Comparison of ENCODE assay signal across 15 cellular contexts in the genomic region with DNA sequence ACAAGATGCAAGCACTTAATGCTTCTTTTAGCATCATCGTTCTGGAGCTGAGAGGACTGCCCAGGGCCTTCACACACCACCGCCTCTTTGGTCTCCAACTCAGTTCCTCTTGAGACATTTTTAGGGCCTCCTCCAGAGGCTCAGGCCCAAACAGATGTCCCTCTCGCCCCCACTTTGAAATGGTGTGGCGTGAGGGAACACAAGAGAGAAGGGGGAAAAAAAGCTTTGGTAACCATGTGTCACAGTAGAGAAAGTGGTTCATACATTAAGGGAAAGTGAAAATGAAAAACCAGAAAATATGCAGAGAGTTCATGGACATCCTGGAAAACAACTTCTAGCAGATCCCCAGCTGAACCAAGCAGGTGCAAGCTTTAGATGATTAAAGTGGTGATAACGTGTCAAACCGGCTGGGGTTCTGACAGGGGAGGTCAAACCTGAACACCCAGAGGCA. TPM values are rescaled to one million over a fixed set of nuclear protein-coding genes. Genes with fewer than 3 reads are reported as not detected.
DNase-seq lines count a peak whose midpoint lies in the region; ATAC-seq and TF ChIP-seq lines count a peak whose summit lies in the region.
"Had no signal": no experiment of that assay in that cellular context is flagged by ENCODE, and none has a peak within 500 bp of the region (broad histone marks: within the 10 kb centered on the region; RNA-seq: fewer than 3 reads in every experiment).

No MANE protein-coding gene starts in this region.

- peak; percentile 64 to 75 for ATAC-seq in activated naive CD4-positive, alpha-beta T cell treated with anti-CD3 and anti-CD28 coated beads, Interleukin-2, amount 50 U/mL, for 72 hours
- no peak for ATAC-seq in activated naive CD8-positive, alpha-beta T cell treated with anti-CD3 and anti-CD28 coated beads, Interleukin-2, amount 10 ng/mL, durations not matched to agents 7 days and 5 days (ENCODE audit: low read depth)
- peak; percentile 82 to 83 for ATAC-seq in stimulated activated naive B cell treated with anti-CD40 and anti-IgM and Interleukin-4, amounts not matched to agents 10 μg/mL and 1 μg/mL and 100 μg/mL, for 72 hours (replicated peaks)
- ATAC-seq: Panc1 had no signal

- CTCF ChIA-PET in SK-N-SH (lab: Yijun Ruan, JAX) = no interaction called here

- H3F3A ChIP-seq in SK-N-SH (replicated peaks; ENCODE audit: insufficient read depth) = no peaks in the 10 kb centered on the region

- H3K36me3 Mint-ChIP-seq in T-helper 2 cell treated with Interferon-gamma antibody and Interleukin-4, amounts not matched to agents 5 μg/mL and 100 μg/mL, for 36 hours (ENCODE audit: low read depth) = no peaks in the 10 kb centered on the region
- H3K36me3 Mint-ChIP-seq in activated naive CD4-positive, alpha-beta T cell treated with anti-CD3 and anti-CD28 coated beads, Interleukin-2, amount 50 U/mL, for 72 hours = peaks cover 0 to 12% of the 10 kb centered on the region in 2 donors
- peaks cover 11% of the 10 kb centered on the region for H3K36me3 Mint-ChIP-seq in activated naive CD8-positive, alpha-beta T cell treated with anti-CD3 and anti-CD28 coated beads, Interleukin-2, amount 10 ng/mL, durations not matched to agents 7 days and 5 days
- no peaks in the 10 kb centered on the region for H3K36me3 Mint-ChIP-seq in stimulated activated naive B cell treated with anti-CD40 and anti-IgM and Interleukin-4, amounts not matched to agents 10 μg/mL and 1 μg/mL and 100 μg/mL, for 72 hours

- no peak for TF ChIP-seq CTCF in SK-N-SH (IDR thresholded peaks at IDR 0.05)

- no peak for TF ChIP-seq RAD21 in SK-N-SH (IDR thresholded peaks at IDR 0.05; ENCODE audit: low read length)

- H3K9me2 ChIP-seq in SK-N-SH = no peaks in the 10 kb centered on the region

- no peak for TF ChIP-seq EP300 in SK-N-SH (IDR thresholded peaks at IDR 0.05; ENCODE audit: borderline replicate concordance in 1 of 2, low read depth in 1 of 2, low read length in 1 of 2)

- H3K27me3 ChIP-seq in SK-N-SH (ENCODE audit: insufficient read depth) = no peaks in the 10 kb centered on the region

- H4K20me1 ChIP-seq in SK-N-SH (ENCODE audit: insufficient read depth) = no peaks in the 10 kb centered on the region

- DNase-seq in T-helper 2 cell treated with Interferon-gamma antibody and Interleukin-4, amounts not matched to agents 5 μg/mL and 100 μg/mL, for 36 hours (ENCODE audit: low spot score) = no peak
- DNase-seq in T-helper 2 cell = no peak
- DNase-seq in activated naive CD4-positive, alpha-beta T cell treated with anti-CD3 and anti-CD28 coated beads, Interleukin-2, amount 50 U/mL, for 72 hours (ENCODE audit: low spot score in 2 of 2) = no peak
- DNase-seq in activated naive CD4-positive, alpha-beta T cell treated with anti-CD3 and anti-CD28 coated beads, Interleukin-2, amount 50 U/mL, for 16 hours = no peak
- no peak for DNase-seq in activated naive CD8-positive, alpha-beta T cell treated with anti-CD3 and anti-CD28 coated beads, Interleukin-2, amount 10 ng/mL, durations not matched to agents 7 days and 5 days
- peak; percentile 10 for DNase-seq in stimulated activated naive B cell treated with anti-CD40 and anti-IgM and Interleukin-4, amounts not matched to agents 10 μg/mL and 1 μg/mL and 100 μg/mL, for 72 hours
- no peak for DNase-seq in stimulated activated CD8-positive, alpha-beta memory T cell treated with anti-CD3 and anti-CD28 coated beads, Interleukin-4, amount 100 ng/mL, for 48 hours
- DNase-seq in SK-N-SH = no peak
- DNase-seq: KBM-7, NCI-H1105, NCI-H1694 treated with DMSO at 0.1 percent for 48 hours, NCI-H69 had no signal

- no peak overlapping the region for H3K27ac ChIP-seq in SK-N-SH (ENCODE audit: low read depth in 2 of 2, low read length in 1 of 2)
- H3K27ac ChIP-seq: 22Rv1, HL-60 had no signal

- H3K4me3 ChIP-seq in SK-N-SH (ENCODE audit: low read depth in 2 of 2, low read length in 1 of 2) = no peak overlapping the region

- 68% methylated on average over 6 of the region's 6 CpGs for WGBS in SK-N-SH (ENCODE audit: low lambda C conversion rate)

- no peak overlapping the region for H3K9ac ChIP-seq in SK-N-SH

- H3K27me3 Mint-ChIP-seq in T-helper 2 cell treated with Interferon-gamma antibody and Interleukin-4, amounts not matched to agents 5 μg/mL and 100 μg/mL, for 36 hours (ENCODE audit: low read depth) = no peaks in the 10 kb centered on the region
- H3K27me3 Mint-ChIP-seq in activated naive CD8-positive, alpha-beta T cell treated with anti-CD3 and anti-CD28 coated beads, Interleukin-2, amount 10 ng/mL, durations not matched to agents 7 days and 5 days = no peaks in the 10 kb centered on the region
- H3K27me3 Mint-ChIP-seq in stimulated activated naive B cell treated with anti-CD40 and anti-IgM and Interleukin-4, amounts not matched to agents 10 μg/mL and 1 μg/mL and 100 μg/mL, for 72 hours = peaks cover 0 to 4% of the 10 kb centered on the region in 2 donors

- no peaks in the 10 kb centered on the region for H3K9me3 ChIP-seq in SK-N-SH

- H3K9me3 Mint-ChIP-seq in T-helper 2 cell treated with Interferon-gamma antibody and Interleukin-4, amounts not matched to agents 5 μg/mL and 100 μg/mL, for 36 hours = peaks cover 7% of the 10 kb centered on the region
- H3K9me3 Mint-ChIP-seq in activated naive CD4-positive, alpha-beta T cell treated with anti-CD3 and anti-CD28 coated beads, Interleukin-2, amount 50 U/mL, for 72 hours = peaks cover 0 to 4% of the 10 kb centered on the region in 2 donors
- H3K9me3 Mint-ChIP-seq in activated naive CD8-positive, alpha-beta T cell treated with anti-CD3 and anti-CD28 coated beads, Interleukin-2, amount 10 ng/mL, durations not matched to agents 7 days and 5 days = peaks cover 2% of the 10 kb centered on the region
- no peaks in the 10 kb centered on the region for H3K9me3 Mint-ChIP-seq in stimulated activated naive B cell treated with anti-CD40 and anti-IgM and Interleukin-4, amounts not matched to agents 10 μg/mL and 1 μg/mL and 100 μg/mL, for 72 hours

- H3K4me1 Mint-ChIP-seq in T-helper 2 cell treated with Interferon-gamma antibody and Interleukin-4, amounts not matched to agents 5 μg/mL and 100 μg/mL, for 36 hours (ENCODE audit: low read depth) = peaks cover 5% of the 10 kb centered on the region
- peaks cover 10% of the 10 kb centered on the region for H3K4me1 Mint-ChIP-seq in activated naive CD8-positive, alpha-beta T cell treated with anti-CD3 and anti-CD28 coated beads, Interleukin-2, amount 10 ng/mL, durations not matched to agents 7 days and 5 days
- H3K4me1 Mint-ChIP-seq in stimulated activated naive B cell treated with anti-CD40 and anti-IgM and Interleukin-4, amounts not matched to agents 10 μg/mL and 1 μg/mL and 100 μg/mL, for 72 hours = peaks cover 8 to 9% of the 10 kb centered on the region in 2 donors

- H3K79me2 ChIP-seq in SK-N-SH (ENCODE audit: insufficient read depth) = no peaks in the 10 kb centered on the region

- POLR2A ChIA-PET in activated naive CD8-positive, alpha-beta T cell treated with anti-CD3 and anti-CD28 coated beads, Interleukin-2, amount 10 ng/mL, durations not matched to agents 7 days and 5 days (lab: Charles Lee) = no interaction called here
- POLR2A ChIA-PET in SK-N-SH (lab: Yijun Ruan, JAX) = no interaction called here

- no peak overlapping the region for H3K4me2 ChIP-seq in SK-N-SH

- no peak overlapping the region for H3K4me3 Mint-ChIP-seq in T-helper 2 cell treated with Interferon-gamma antibody and Interleukin-4, amounts not matched to agents 5 μg/mL and 100 μg/mL, for 36 hours
- no peak overlapping the region for H3K4me3 Mint-ChIP-seq in activated naive CD8-positive, alpha-beta T cell treated with anti-CD3 and anti-CD28 coated beads, Interleukin-2, amount 10 ng/mL, durations not matched to agents 7 days and 5 days
- H3K4me3 Mint-ChIP-seq in stimulated activated naive B cell treated with anti-CD40 and anti-IgM and Interleukin-4, amounts not matched to agents 10 μg/mL and 1 μg/mL and 100 μg/mL, for 72 hours = peak overlapping the region; percentile 5 to 41

- no peaks in the 10 kb centered on the region; a peak in 1 of 4 replicates for H3K4me1 ChIP-seq in SK-N-SH (ENCODE audit: control insufficient read depth in 1 of 2, insufficient read depth in 2 of 2, low read depth in 1 of 2, low read length in 1 of 2)

- no peaks in the 10 kb centered on the region for H3K36me3 ChIP-seq in SK-N-SH (replicated peaks in 1 of 2; ENCODE audit: control insufficient read depth in 1 of 2, insufficient read depth in 2 of 2, low read length in 1 of 2)

- no peak overlapping the region for H2AFZ ChIP-seq in SK-N-SH (ENCODE audit: low read depth)

- H3K27ac Mint-ChIP-seq in T-helper 2 cell treated with Interferon-gamma antibody and Interleukin-4, amounts not matched to agents 5 μg/mL and 100 μg/mL, for 36 hours = peak overlapping the region; percentile 2
- peak overlapping the region; percentile 31 to 57 for H3K27ac Mint-ChIP-seq in activated naive CD4-positive, alpha-beta T cell treated with anti-CD3 and anti-CD28 coated beads, Interleukin-2, amount 50 U/mL, for 72 hours
- peak overlapping the region; percentile 49 for H3K27ac Mint-ChIP-seq in activated naive CD8-positive, alpha-beta T cell treated with anti-CD3 and anti-CD28 coated beads, Interleukin-2, amount 10 ng/mL, durations not matched to agents 7 days and 5 days
- H3K27ac Mint-ChIP-seq in stimulated activated naive B cell treated with anti-CD40 and anti-IgM and Interleukin-4, amounts not matched to agents 10 μg/mL and 1 μg/mL and 100 μg/mL, for 72 hours = peak overlapping the region; percentile 80

TF ChIP-seq in SK-N-SH, 30 proteins besides CTCF, POLR2A, EP300 and RAD21 (continues in another document):
- TF ChIP-seq FOSL2 (IDR thresholded peaks at IDR 0.05; ENCODE audit: borderline replicate concordance, low read depth) (no peak), GATA2 (CRISPR knock-in tag; IDR thresholded peaks at IDR 0.05) (no peak), ELF1 (IDR thresholded peaks at IDR 0.05) (no peak), MXI1 (IDR thresholded peaks at IDR 0.05; ENCODE audit: low read depth, low read length) (no peak), POLR2AphosphoS5 (IDR thresholded peaks at IDR 0.05; ENCODE audit: low read depth, low read length) (no peak)
- TF ChIP-seq, protein P1, sequence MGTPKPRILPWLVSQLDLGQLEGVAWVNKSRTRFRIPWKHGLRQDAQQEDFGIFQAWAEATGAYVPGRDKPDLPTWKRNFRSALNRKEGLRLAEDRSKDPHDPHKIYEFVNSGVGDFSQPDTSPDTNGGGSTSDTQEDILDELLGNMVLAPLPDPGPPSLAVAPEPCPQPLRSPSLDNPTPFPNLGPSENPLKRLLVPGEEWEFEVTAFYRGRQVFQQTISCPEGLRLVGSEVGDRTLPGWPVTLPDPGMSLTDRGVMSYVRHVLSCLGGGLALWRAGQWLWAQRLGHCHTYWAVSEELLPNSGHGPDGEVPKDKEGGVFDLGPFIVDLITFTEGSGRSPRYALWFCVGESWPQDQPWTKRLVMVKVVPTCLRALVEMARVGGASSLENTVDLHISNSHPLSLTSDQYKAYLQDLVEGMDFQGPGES (IDR thresholded peaks at IDR 0.05; ENCODE audit: low read depth, low read length) = no peak

RNA-seq across cellular contexts. Expression of a gene that starts 33.1 kb away (rescaled TPM):
- total RNA-seq in activated naive CD4-positive, alpha-beta T cell treated with anti-CD3 and anti-CD28 coated beads, Interleukin-2, amount 50 U/mL, for 72 hours = 100 to 1,000 TPM; 119 to 199 TPM
- 100 to 1,000 TPM; 178 TPM for total RNA-seq in activated naive CD8-positive, alpha-beta T cell treated with anti-CD3 and anti-CD28 coated beads, Interleukin-2, amount 10 ng/mL, durations not matched to agents 7 days and 5 days
- 8.8 and 10.5 TPM in 2 replicates for polyA plus RNA-seq in SK-N-SH (2012; rRNA removed)
- polyA plus RNA-seq in SK-N-SH (2012; cell fraction: cytosol; rRNA removed) = 5.7 and 6.3 TPM in 2 replicates
- 10.3 and 11.2 TPM in 2 replicates for polyA plus RNA-seq in SK-N-SH (2012; cell fraction: nucleus; rRNA removed)

Comparison
In these comparisons a context has a peak if more than half of its experiments do, and no peak if none do; other contexts are left out.
1. H3K27ac Mint-ChIP-seq: peak in every context shown above with its lines; median percentile 80 in stimulated activated naive B cell treated with anti-CD40 and anti-IgM and Interleukin-4, amounts not matched to agents 10 μg/mL and 1 μg/mL and 100 μg/mL, for 72 hours; 49 in activated naive CD8-positive, alpha-beta T cell treated with anti-CD3 and anti-CD28 coated beads, Interleukin-2, amount 10 ng/mL, durations not matched to agents 7 days and 5 days; 44 in activated naive CD4-positive, alpha-beta T cell treated with anti-CD3 and anti-CD28 coated beads, Interleukin-2, amount 50 U/mL, for 72 hours; 2 in T-helper 2 cell treated with Interferon-gamma antibody and Interleukin-4, amounts not matched to agents 5 μg/mL and 100 μg/mL, for 36 hours.
2. H3K4me3 Mint-ChIP-seq: peak in stimulated activated naive B cell treated with anti-CD40 and anti-IgM and Interleukin-4, amounts not matched to agents 10 μg/mL and 1 μg/mL and 100 μg/mL, for 72 hours (2 of 2); none in T-helper 2 cell treated with Interferon-gamma antibody and Interleukin-4, amounts not matched to agents 5 μg/mL and 100 μg/mL, for 36 hours (single experiment) and activated naive CD8-positive, alpha-beta T cell treated with anti-CD3 and anti-CD28 coated beads, Interleukin-2, amount 10 ng/mL, durations not matched to agents 7 days and 5 days (single experiment).